ENCODE assay signal across 8 cellular contexts in genomic region chr14:73238262-73238852, GRCh38. TPM values are rescaled to one million over a fixed set of nuclear protein-coding genes. Genes with fewer than 3 reads are reported as not detected.
DNase-seq lines count a peak whose midpoint lies in the region; ATAC-seq and TF ChIP-seq lines count a peak whose summit lies in the region.

No MANE protein-coding gene starts in this region.

- intact Hi-C loops in psoas muscle (cut with DNase I): no loop called here

- WGBS in psoas muscle, 3 donors: 25 to 27% (median 27%) methylated on average over 24 to 25 of the region's 25 CpGs

- peaks cover 0 to 63% (median 28%) of the 10 kb centered on the region in 3 donors for H3K27me3 ChIP-seq in psoas muscle (ENCODE audit: insufficient read depth in 3 of 3, low read length in 2 of 3)

- peaks cover 44% of the 10 kb centered on the region for H3K27me3 Mint-ChIP-seq in activated naive CD8-positive, alpha-beta T cell
- peaks cover 78% of the 10 kb centered on the region for H3K27me3 Mint-ChIP-seq in activated naive CD8-positive, alpha-beta T cell treated with anti-CD3 and anti-CD28 coated beads, Interleukin-2, amount 50 U/mL, for 24 hours

- H3K4me1 ChIP-seq in psoas muscle: peaks cover 15% of the 10 kb centered on the region

- H3K36me3 ChIP-seq in psoas muscle (ENCODE audit: insufficient read depth in 1 of 2, low read depth in 1 of 2): no peaks in the 10 kb centered on the region

- no peak overlapping the region for H3K27ac Mint-ChIP-seq in activated naive CD8-positive, alpha-beta T cell
- no peak overlapping the region for H3K27ac Mint-ChIP-seq in activated naive CD8-positive, alpha-beta T cell treated with anti-CD3 and anti-CD28 coated beads, Interleukin-2, amount 50 U/mL, for 24 hours

- DNase-seq in activated naive CD8-positive, alpha-beta T cell treated with anti-CD3 and anti-CD28 coated beads, Interleukin-2, amount 50 U/mL, for 24 hours: no peak
- DNase-seq in fibroblast of pulmonary artery (ENCODE audit: low read depth) (peak; percentile 81), psoas muscle (no peak), cerebellum (ENCODE audit: low spot score) (no peak)
- no peak for DNase-seq in stimulated activated CD4-positive, alpha-beta T cell treated with anti-CD3 and anti-CD28 coated beads, Interleukin-12 subunit alpha, Interleukin-12 subunit beta, amount 100 ng/mL, for 4 hours

- no peak for TF ChIP-seq CTCF in fibroblast of pulmonary artery (IDR thresholded peaks at IDR 0.05; ENCODE audit: low read length, missing control alignments)
- TF ChIP-seq CTCF in psoas muscle (IDR thresholded peaks at IDR 0.05): no peak

- peak overlapping the region; percentile 59 for H3K4me3 Mint-ChIP-seq in activated naive CD8-positive, alpha-beta T cell
- no peak overlapping the region for H3K4me3 Mint-ChIP-seq in activated naive CD8-positive, alpha-beta T cell treated with anti-CD3 and anti-CD28 coated beads, Interleukin-2, amount 50 U/mL, for 24 hours

- H3K4me3 ChIP-seq in fibroblast of pulmonary artery (replicated peaks; ENCODE audit: low read depth, low read length) (peak overlapping the region; percentile 61), psoas muscle (peak overlapping the region; percentile 63)

- H3K4me1 Mint-ChIP-seq in activated naive CD8-positive, alpha-beta T cell (ENCODE audit: low read depth): peaks cover 19% of the 10 kb centered on the region
- peaks cover 22% of the 10 kb centered on the region for H3K4me1 Mint-ChIP-seq in activated naive CD8-positive, alpha-beta T cell treated with anti-CD3 and anti-CD28 coated beads, Interleukin-2, amount 50 U/mL, for 24 hours

- no peaks in the 10 kb centered on the region for H3K9me3 ChIP-seq in psoas muscle

- ATAC-seq in activated naive CD8-positive, alpha-beta T cell treated with anti-CD3 and anti-CD28 coated beads, Interleukin-2, amount 50 U/mL, for 24 hours: no peak
- peak; percentile 68 for ATAC-seq in SK-N-SH treated with all-trans-retinoic acid at 6 μM for 48 hours
- peak; percentile 23 to 51 (median 36) for ATAC-seq in psoas muscle
- ATAC-seq in HG03135 (IDR thresholded peaks at IDR 0.05; ENCODE audit: unreplicated experiment): no peak

- H3K9me3 Mint-ChIP-seq in activated naive CD8-positive, alpha-beta T cell (ENCODE audit: low read depth): no peaks in the 10 kb centered on the region
- no peaks in the 10 kb centered on the region for H3K9me3 Mint-ChIP-seq in activated naive CD8-positive, alpha-beta T cell treated with anti-CD3 and anti-CD28 coated beads, Interleukin-2, amount 50 U/mL, for 24 hours

- no peak overlapping the region for H3K27ac ChIP-seq in psoas muscle

- H3K36me3 Mint-ChIP-seq in activated naive CD8-positive, alpha-beta T cell: no peaks in the 10 kb centered on the region
- H3K36me3 Mint-ChIP-seq in activated naive CD8-positive, alpha-beta T cell treated with anti-CD3 and anti-CD28 coated beads, Interleukin-2, amount 50 U/mL, for 24 hours (ENCODE audit: low read depth): no peaks in the 10 kb centered on the region

TF ChIP-seq in SK-N-SH treated with all-trans-retinoic acid at 6 μM for 48 hours, 23 proteins besides CTCF, POLR2A, EP300 and RAD21:
- TF ChIP-seq ZC3H10 (CRISPR knock-in tag; IDR thresholded peaks at IDR 0.05) (no peak), SNAI2 (CRISPR knock-in tag; IDR thresholded peaks at IDR 0.05) (no peak), RARB (CRISPR knock-in tag; IDR thresholded peaks at IDR 0.05) (no peak), OSR1 (CRISPR knock-in tag; IDR thresholded peaks at IDR 0.05) (no peak), GLIS3 (CRISPR knock-in tag; IDR thresholded peaks at IDR 0.05) (no peak), BACH2 (CRISPR knock-in tag; IDR thresholded peaks at IDR 0.05; ENCODE audit: borderline replicate concordance) (no peak), TOX (CRISPR knock-in tag; IDR thresholded peaks at IDR 0.05; ENCODE audit: borderline replicate concordance) (no peak), ZFP3 (CRISPR knock-in tag; IDR thresholded peaks at IDR 0.05) (no peak), ESRRG (CRISPR knock-in tag; IDR thresholded peaks at IDR 0.05) (no peak), ZFP30 (CRISPR knock-in tag; IDR thresholded peaks at IDR 0.05) (no peak), ZNF8 (CRISPR knock-in tag; IDR thresholded peaks at IDR 0.05) (no peak), ZNF70 (CRISPR knock-in tag; IDR thresholded peaks at IDR 0.05) (no peak), PPARA (CRISPR knock-in tag; IDR thresholded peaks at IDR 0.05; ENCODE audit: borderline replicate concordance) (no peak), ZNF565 (CRISPR knock-in tag; conservative IDR thresholded peaks at IDR 0.05; ENCODE audit: low read depth) (no peak), TCF4 (CRISPR knock-in tag; IDR thresholded peaks at IDR 0.05; ENCODE audit: borderline replicate concordance) (no peak), ISL1 (CRISPR knock-in tag; IDR thresholded peaks at IDR 0.05) (no peak)
- TF ChIP-seq, protein P1, sequence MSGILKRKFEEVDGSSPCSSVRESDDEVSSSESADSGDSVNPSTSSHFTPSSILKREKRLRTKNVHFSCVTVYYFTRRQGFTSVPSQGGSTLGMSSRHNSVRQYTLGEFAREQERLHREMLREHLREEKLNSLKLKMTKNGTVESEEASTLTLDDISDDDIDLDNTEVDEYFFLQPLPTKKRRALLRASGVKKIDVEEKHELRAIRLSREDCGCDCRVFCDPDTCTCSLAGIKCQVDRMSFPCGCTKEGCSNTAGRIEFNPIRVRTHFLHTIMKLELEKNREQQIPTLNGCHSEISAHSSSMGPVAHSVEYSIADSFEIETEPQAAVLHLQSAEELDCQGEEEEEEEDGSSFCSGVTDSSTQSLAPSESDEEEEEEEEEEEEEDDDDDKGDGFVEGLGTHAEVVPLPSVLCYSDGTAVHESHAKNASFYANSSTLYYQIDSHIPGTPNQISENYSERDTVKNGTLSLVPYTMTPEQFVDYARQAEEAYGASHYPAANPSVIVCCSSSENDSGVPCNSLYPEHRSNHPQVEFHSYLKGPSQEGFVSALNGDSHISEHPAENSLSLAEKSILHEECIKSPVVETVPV (CRISPR knock-in tag; IDR thresholded peaks at IDR 0.05): no peak
- TF ChIP-seq, protein P2, sequence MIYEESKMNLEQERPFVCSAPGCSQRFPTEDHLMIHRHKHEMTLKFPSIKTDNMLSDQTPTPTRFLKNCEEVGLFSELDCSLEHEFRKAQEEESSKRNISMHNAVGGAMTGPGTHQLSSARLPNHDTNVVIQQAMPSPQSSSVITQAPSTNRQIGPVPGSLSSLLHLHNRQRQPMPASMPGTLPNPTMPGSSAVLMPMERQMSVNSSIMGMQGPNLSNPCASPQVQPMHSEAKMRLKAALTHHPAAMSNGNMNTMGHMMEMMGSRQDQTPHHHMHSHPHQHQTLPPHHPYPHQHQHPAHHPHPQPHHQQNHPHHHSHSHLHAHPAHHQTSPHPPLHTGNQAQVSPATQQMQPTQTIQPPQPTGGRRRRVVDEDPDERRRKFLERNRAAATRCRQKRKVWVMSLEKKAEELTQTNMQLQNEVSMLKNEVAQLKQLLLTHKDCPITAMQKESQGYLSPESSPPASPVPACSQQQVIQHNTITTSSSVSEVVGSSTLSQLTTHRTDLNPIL (CRISPR knock-in tag; IDR thresholded peaks at IDR 0.05; ENCODE audit: low read depth): no peak
- TF ChIP-seq, protein P3, sequence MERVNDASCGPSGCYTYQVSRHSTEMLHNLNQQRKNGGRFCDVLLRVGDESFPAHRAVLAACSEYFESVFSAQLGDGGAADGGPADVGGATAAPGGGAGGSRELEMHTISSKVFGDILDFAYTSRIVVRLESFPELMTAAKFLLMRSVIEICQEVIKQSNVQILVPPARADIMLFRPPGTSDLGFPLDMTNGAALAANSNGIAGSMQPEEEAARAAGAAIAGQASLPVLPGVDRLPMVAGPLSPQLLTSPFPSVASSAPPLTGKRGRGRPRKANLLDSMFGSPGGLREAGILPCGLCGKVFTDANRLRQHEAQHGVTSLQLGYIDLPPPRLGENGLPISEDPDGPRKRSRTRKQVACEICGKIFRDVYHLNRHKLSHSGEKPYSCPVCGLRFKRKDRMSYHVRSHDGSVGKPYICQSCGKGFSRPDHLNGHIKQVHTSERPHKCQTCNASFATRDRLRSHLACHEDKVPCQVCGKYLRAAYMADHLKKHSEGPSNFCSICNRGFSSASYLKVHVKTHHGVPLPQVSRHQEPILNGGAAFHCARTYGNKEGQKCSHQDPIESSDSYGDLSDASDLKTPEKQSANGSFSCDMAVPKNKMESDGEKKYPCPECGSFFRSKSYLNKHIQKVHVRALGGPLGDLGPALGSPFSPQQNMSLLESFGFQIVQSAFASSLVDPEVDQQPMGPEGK (CRISPR knock-in tag; IDR thresholded peaks at IDR 0.05; ENCODE audit: borderline replicate concordance): no peak

RNA-seq across cellular contexts. Expression of gene PAPLN, which starts 1.1 kb away (rescaled TPM):
- under 1 TPM; 0.26 to 0.79 (median 0.50) TPM for total RNA-seq in psoas muscle
- polyA plus RNA-seq in psoas muscle: under 1 TPM; 0.38 to 0.52 (median 0.44) TPM
- 5.7 TPM for total RNA-seq in cerebellum

Comparison
In these comparisons a context has a peak if more than half of its experiments do, and no peak if none do; other contexts are left out.
1. ATAC-seq: peak in SK-N-SH treated with all-trans-retinoic acid at 6 μM for 48 hours (single experiment) and psoas muscle (4 of 4); none in activated naive CD8-positive, alpha-beta T cell treated with anti-CD3 and anti-CD28 coated beads, Interleukin-2, amount 50 U/mL, for 24 hours (single experiment) and HG03135 (single experiment).